In the genomic region with DNA sequence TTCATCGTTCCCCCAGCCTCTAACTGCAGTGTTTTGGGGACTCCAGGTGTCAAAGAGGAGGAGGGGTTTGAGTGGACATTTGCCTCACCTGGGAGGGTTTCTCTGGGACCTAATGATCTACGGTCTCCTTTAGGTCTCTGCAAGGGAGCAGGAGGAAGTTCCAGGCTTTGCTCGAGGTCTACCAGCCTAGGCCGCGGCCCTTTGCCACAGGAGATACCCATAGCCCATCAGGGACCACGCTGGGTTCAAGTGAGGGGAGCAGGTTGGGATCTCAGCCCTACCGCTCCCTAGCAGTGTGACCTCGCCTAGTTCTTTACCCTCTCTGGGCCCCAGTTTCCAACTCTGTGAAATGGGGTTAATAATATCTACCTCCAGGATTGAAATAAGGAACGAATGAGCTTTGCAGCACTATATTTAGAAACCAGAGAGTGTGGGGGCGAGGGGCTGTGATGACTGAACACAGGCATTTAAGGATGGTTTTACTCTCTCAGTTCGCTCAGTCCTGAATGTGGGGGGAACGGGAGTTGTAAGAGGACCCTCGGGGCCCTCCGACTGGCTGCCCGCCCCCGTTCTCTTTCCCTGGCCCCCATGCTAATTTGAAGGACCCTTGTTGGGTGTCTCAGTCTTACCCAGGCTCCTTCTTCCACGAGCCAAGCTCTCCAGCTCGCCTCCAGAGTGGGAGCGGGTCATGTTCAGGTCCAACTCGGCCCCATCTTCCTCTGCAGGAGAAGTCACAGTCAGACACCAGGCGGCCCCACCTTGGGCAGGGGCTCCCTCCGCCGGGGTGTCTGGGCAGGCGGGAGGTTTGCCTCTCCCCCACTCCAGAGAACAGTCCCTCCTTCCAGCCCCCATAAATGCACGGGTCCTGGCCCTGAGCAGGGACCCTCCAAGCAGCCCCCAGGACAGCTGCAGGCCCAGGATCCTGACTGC, we compare ENCODE assay signal across 23 cellular contexts. TPM values are rescaled to one million over a fixed set of nuclear protein-coding genes. Genes with fewer than 3 reads are reported as not detected.
DNase-seq lines count a peak whose midpoint lies in the region; ATAC-seq and TF ChIP-seq lines count a peak whose summit lies in the region.
"Had no signal": no experiment of that assay in that cellular context is flagged by ENCODE, and none has a peak within 500 bp of the region (broad histone marks: within the 10 kb centered on the region; RNA-seq: fewer than 3 reads in every experiment).

No MANE protein-coding gene starts in this region.

- H3K4ac ChIP-seq in neuronal stem cell (ENCODE audit: low read length), result peak overlapping the region; percentile 71

- DNase-seq in stimulated activated naive CD8-positive, alpha-beta T cell treated with anti-CD3 and anti-CD28 coated beads, Interleukin-15, amount 100 ng/mL, for 72 hours, result no peak
- DNase-seq in right atrium auricular region (ENCODE audit: low spot score), result no peak
- no peak for DNase-seq in neuronal stem cell (ENCODE audit: low spot score)
- DNase-seq in upper lobe of left lung, result no peak
- no peak for DNase-seq in KG1 (lab: John Stamatoyannopoulos, UW)
- DNase-seq: activated CD4-positive, alpha-beta T cell treated with anti-CD3 and anti-CD28 coated beads, Interleukin-2, amount 10 ng/mL, durations not matched to agents 7 days and 5 days; activated CD8-positive, alpha-beta memory T cell treated with anti-CD3 and anti-CD28 coated beads, Interleukin-2, amount 50 U/mL, for 4 hours; activated effector memory CD4-positive, alpha-beta T cell treated with Interleukin-2 at 50 U/mL for 16 hours; EL; hippocampal formation; IMR-90; NCI-H1417 treated with DMSO at 0.1 percent for 48 hours; NCI-H510A treated with DMSO at 0.1 percent for 48 hours; stimulated activated CD8-positive, alpha-beta memory T cell treated with anti-CD3 and anti-CD28 coated beads, Interleukin-4, amount 100 ng/mL, for 48 hours had no signal

- H3K9me3 Mint-ChIP-seq in stimulated activated naive CD8-positive, alpha-beta T cell treated with anti-CD3 and anti-CD28 coated beads, Interleukin-15, Interleukin-2, amounts not matched to agents 100 ng/mL and 50 ng/mL, for 24 hours, result no peaks in the 10 kb centered on the region
- no peaks in the 10 kb centered on the region for H3K9me3 Mint-ChIP-seq in stimulated activated naive CD8-positive, alpha-beta T cell treated with anti-CD3 and anti-CD28 coated beads, Interleukin-15, amount 100 ng/mL, for 72 hours
- H3K9me3 Mint-ChIP-seq: activated CD4-positive, alpha-beta T cell treated with anti-CD3 and anti-CD28 coated beads, Interleukin-2, amount 10 ng/mL, durations not matched to agents 7 days and 5 days; dendritic cell treated with granulocyte-macrophage colony-stimulating factor and Interleukin-4, amounts not matched to agents 40 ng/mL and 50 ng/mL, for 4 days; T-helper 1 cell treated with Interleukin-12 subunit alpha and Interleukin-12 subunit beta and Interleukin-4 antibody, amounts not matched to agents 30 μg/mL and 1 μg/mL, for 36 hours had no signal

- peak overlapping the region; percentile 34 for H2BK15ac ChIP-seq in neuronal stem cell (ENCODE audit: low read length)

- WGBS in neuronal stem cell (ENCODE audit: extremely low coverage in 2 of 2, insufficient read length in 2 of 2, insufficient replicate concordance in 1 of 2), 2 donors, result no CpG with 5 or more reads among the region's 25 CpGs
- 65 to 78% methylated on average over 13 to 25 of the region's 25 CpGs for WGBS in upper lobe of left lung, 2 donors

- H3K9me3 ChIP-seq in right atrium auricular region (no peaks in the 10 kb centered on the region), neuronal stem cell (replicated peaks in 1 of 2; ENCODE audit: control insufficient read depth in 2 of 2, insufficient read depth in 1 of 2, low read depth in 1 of 2, low read length in 2 of 2) (no peaks in the 10 kb centered on the region), upper lobe of left lung (no peaks in the 10 kb centered on the region)
- H3K9me3 ChIP-seq: BLaER1 treated with 17β-estradiol and CSF1 and Interleukin-3, amounts not matched to agents 10 nM and 100 nM; pancreas; suprapubic skin had no signal

- no peak overlapping the region for H3K23ac ChIP-seq in neuronal stem cell (ENCODE audit: low read depth, low read length, poor library complexity)

- TF ChIP-seq EP300 in upper lobe of left lung (IDR thresholded peaks at IDR 0.05), result no peak

- peak overlapping the region; percentile 39 for H3K4me3 Mint-ChIP-seq in stimulated activated naive CD8-positive, alpha-beta T cell treated with anti-CD3 and anti-CD28 coated beads, Interleukin-15, Interleukin-2, amounts not matched to agents 100 ng/mL and 50 ng/mL, for 24 hours
- peak overlapping the region in 1 of 2 donors; percentile 39 for H3K4me3 Mint-ChIP-seq in stimulated activated naive CD8-positive, alpha-beta T cell treated with anti-CD3 and anti-CD28 coated beads, Interleukin-15, amount 100 ng/mL, for 72 hours
- H3K4me3 Mint-ChIP-seq: activated CD4-positive, alpha-beta T cell treated with anti-CD3 and anti-CD28 coated beads, Interleukin-2, amount 10 ng/mL, durations not matched to agents 7 days and 5 days; T-helper 1 cell treated with Interleukin-12 subunit alpha and Interleukin-12 subunit beta and Interleukin-4 antibody, amounts not matched to agents 30 μg/mL and 1 μg/mL, for 36 hours had no signal

- no peak overlapping the region for H3K14ac ChIP-seq in neuronal stem cell (ENCODE audit: low read length)

- peak overlapping the region; percentile 25 for H3K9ac ChIP-seq in neuronal stem cell (ENCODE audit: low read depth, low read length, poor library complexity)
- H3K9ac ChIP-seq: BLaER1 treated with 17β-estradiol and CSF1 and Interleukin-3, amounts not matched to agents 10 nM and 100 nM had no signal

- H2BK5ac ChIP-seq in neuronal stem cell (ENCODE audit: low read length), result peak overlapping the region; percentile 79

- peak overlapping the region; percentile 73 for H3K18ac ChIP-seq in neuronal stem cell (ENCODE audit: low read length)

- H3K4me3 ChIP-seq in right atrium auricular region (no peak overlapping the region), neuronal stem cell (ENCODE audit: low read length in 2 of 2) (no peak overlapping the region), upper lobe of left lung (no peak overlapping the region)
- H3K4me3 ChIP-seq: BLaER1 treated with 17β-estradiol and CSF1 and Interleukin-3, amounts not matched to agents 10 nM and 100 nM; pancreas; suprapubic skin had no signal

- no peak overlapping the region for H3K4me2 ChIP-seq in neuronal stem cell (ENCODE audit: insufficient read depth, low read length, poor library complexity, severe bottlenecking)

- TF ChIP-seq CTCF in right atrium auricular region (IDR thresholded peaks at IDR 0.05) (no peak), upper lobe of left lung (IDR thresholded peaks at IDR 0.05) (no peak)

- H3K4me1 ChIP-seq in right atrium auricular region (peaks cover 0 to 75% of the 10 kb centered on the region in 2 donors), neuronal stem cell (ENCODE audit: control insufficient read depth in 2 of 2, insufficient read depth in 1 of 2, low read depth in 1 of 2, low read length in 2 of 2) (peaks cover 46 to 66% of the 10 kb centered on the region in 2 donors), upper lobe of left lung (peaks cover 55 to 63% (median 62%) of the 10 kb centered on the region in 4 donors)

- no peak overlapping the region for H4K8ac ChIP-seq in neuronal stem cell (ENCODE audit: low read depth, low read length)

- H3K36me3 Mint-ChIP-seq in stimulated activated naive CD8-positive, alpha-beta T cell treated with anti-CD3 and anti-CD28 coated beads, Interleukin-15, Interleukin-2, amounts not matched to agents 100 ng/mL and 50 ng/mL, for 24 hours (ENCODE audit: low read depth), result no peaks in the 10 kb centered on the region

- peak overlapping the region; percentile 88 for H2BK12ac ChIP-seq in neuronal stem cell (ENCODE audit: low read length)

- peaks cover 55% of the 10 kb centered on the region for H3K27me3 Mint-ChIP-seq in stimulated activated naive CD8-positive, alpha-beta T cell treated with anti-CD3 and anti-CD28 coated beads, Interleukin-15, Interleukin-2, amounts not matched to agents 100 ng/mL and 50 ng/mL, for 24 hours
- H3K27me3 Mint-ChIP-seq in stimulated activated naive CD8-positive, alpha-beta T cell treated with anti-CD3 and anti-CD28 coated beads, Interleukin-15, amount 100 ng/mL, for 72 hours, result peaks cover 82% of the 10 kb centered on the region

- peak overlapping the region; percentile 97 for H2AK5ac ChIP-seq in neuronal stem cell (ENCODE audit: low read depth, low read length)

- ATAC-seq in stimulated activated naive CD8-positive, alpha-beta T cell treated with anti-CD3 and anti-CD28 coated beads, Interleukin-15, amount 100 ng/mL, for 72 hours, result no peak
- ATAC-seq in upper lobe of left lung (ENCODE audit: low FRiP score in 2 of 2) (no peak), GM21529 (IDR thresholded peaks at IDR 0.05; ENCODE audit: unreplicated experiment) (no peak), HG03521 (IDR thresholded peaks at IDR 0.05; ENCODE audit: unreplicated experiment) (no peak)
- ATAC-seq: HCT116, pancreas had no signal

- peaks cover 50% of the 10 kb centered on the region for H3K4me1 Mint-ChIP-seq in stimulated activated naive CD8-positive, alpha-beta T cell treated with anti-CD3 and anti-CD28 coated beads, Interleukin-15, Interleukin-2, amounts not matched to agents 100 ng/mL and 50 ng/mL, for 24 hours (ENCODE audit: low read depth)
- H3K4me1 Mint-ChIP-seq in stimulated activated naive CD8-positive, alpha-beta T cell treated with anti-CD3 and anti-CD28 coated beads, Interleukin-15, amount 100 ng/mL, for 72 hours, result peaks cover 68% of the 10 kb centered on the region

- no peaks in the 10 kb centered on the region for H3K79me1 ChIP-seq in neuronal stem cell (ENCODE audit: low read depth, low read length)

- no peak overlapping the region for H4K91ac ChIP-seq in neuronal stem cell (ENCODE audit: low read depth, low read length, poor library complexity)

- no peak for TF ChIP-seq POLR2A in upper lobe of left lung (IDR thresholded peaks at IDR 0.05)

- peak overlapping the region; percentile 94 for H2BK120ac ChIP-seq in neuronal stem cell (ENCODE audit: low read depth, low read length)

- peak overlapping the region; percentile 83 for H2AFZ ChIP-seq in neuronal stem cell (ENCODE audit: low read length)

- no peaks in the 10 kb centered on the region for H3K27me3 ChIP-seq in right atrium auricular region
- H3K27me3 ChIP-seq in neuronal stem cell (ENCODE audit: control insufficient read depth in 3 of 3, insufficient read depth in 3 of 3, low read depth in 1 of 3, low read length in 3 of 3), result peaks cover 0 to 9% (median 0%) of the 10 kb centered on the region in 3 experiments
- H3K27me3 ChIP-seq in upper lobe of left lung, result peaks cover 0 to 3% (median 0%) of the 10 kb centered on the region in 4 donors
- H3K27me3 ChIP-seq: pancreas, suprapubic skin had no signal

- H3K36me3 ChIP-seq in right atrium auricular region, result peaks cover 30% of the 10 kb centered on the region
- no peaks in the 10 kb centered on the region for H3K36me3 ChIP-seq in neuronal stem cell (replicated peaks in 1 of 2; ENCODE audit: control insufficient read depth in 2 of 2, insufficient read depth in 2 of 2, low read length in 2 of 2)
- peaks cover 0 to 38% (median 11%) of the 10 kb centered on the region in 4 donors for H3K36me3 ChIP-seq in upper lobe of left lung
- H3K36me3 ChIP-seq: BLaER1 treated with 17β-estradiol and CSF1 and Interleukin-3, amounts not matched to agents 10 nM and 100 nM; pancreas had no signal

- no peak overlapping the region for H3K27ac Mint-ChIP-seq in stimulated activated naive CD8-positive, alpha-beta T cell treated with anti-CD3 and anti-CD28 coated beads, Interleukin-15, Interleukin-2, amounts not matched to agents 100 ng/mL and 50 ng/mL, for 24 hours
- peak overlapping the region in 1 of 2 donors; percentile 46 for H3K27ac Mint-ChIP-seq in stimulated activated naive CD8-positive, alpha-beta T cell treated with anti-CD3 and anti-CD28 coated beads, Interleukin-15, amount 100 ng/mL, for 72 hours
- H3K27ac Mint-ChIP-seq: activated CD4-positive, alpha-beta T cell treated with anti-CD3 and anti-CD28 coated beads, Interleukin-2, amount 10 ng/mL, durations not matched to agents 7 days and 5 days; T-helper 1 cell treated with Interleukin-12 subunit alpha and Interleukin-12 subunit beta and Interleukin-4 antibody, amounts not matched to agents 30 μg/mL and 1 μg/mL, for 36 hours had no signal

- H3K27ac ChIP-seq in right atrium auricular region (peak overlapping the region; percentile 87), neuronal stem cell (replicated peaks; ENCODE audit: low read length) (no peak overlapping the region), upper lobe of left lung (peak overlapping the region; percentile 79 to 92 (median 84))
- H3K27ac ChIP-seq: BLaER1 treated with 17β-estradiol and CSF1 and Interleukin-3, amounts not matched to agents 10 nM and 100 nM; pancreas had no signal

RNA-seq across cellular contexts. Expression of gene PDGFB, which starts 11.7 kb away (rescaled TPM):
- 10 to 100 TPM; 21.9 to 22.0 TPM for total RNA-seq in right atrium auricular region
- polyA plus RNA-seq in neuronal stem cell (2013, experiment 1 of 2), result 2.6 TPM
- 2.8 TPM for polyA plus RNA-seq in neuronal stem cell (2013, experiment 2 of 2)
- 10 to 100 TPM; 15.4 to 41.7 (median 24.1) TPM for total RNA-seq in upper lobe of left lung
- total RNA-seq: IMR-90 had no signal
